ENCODE assay signal across 8 cellular contexts in the genomic region with DNA sequence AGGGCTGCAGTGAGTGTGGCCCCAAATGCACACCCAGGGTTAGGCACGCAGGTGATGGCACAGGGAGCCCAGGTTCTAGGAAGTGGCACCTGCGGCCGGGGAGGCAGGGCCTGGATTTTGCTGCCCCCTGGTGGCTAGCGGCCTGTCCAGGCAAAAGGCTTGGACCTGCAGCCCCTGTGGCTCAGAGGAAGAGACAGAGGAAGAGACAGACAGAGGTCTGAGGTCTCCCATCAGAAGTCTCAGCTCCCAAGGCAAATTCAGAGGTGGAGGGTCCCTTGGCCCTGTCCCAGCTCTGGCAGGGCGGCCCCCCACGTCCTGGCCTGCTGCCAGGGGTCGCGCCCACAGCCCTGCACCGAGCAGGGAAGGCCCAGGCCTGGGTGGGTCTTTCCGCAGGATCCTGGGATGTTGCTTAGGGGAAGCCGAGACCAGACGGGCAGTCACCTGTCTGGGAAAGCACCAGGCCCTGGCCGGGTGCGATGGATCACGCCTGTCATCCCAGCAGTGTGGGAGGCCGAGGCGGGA. TPM values are rescaled to one million over a fixed set of nuclear protein-coding genes. Genes with fewer than 3 reads are reported as not detected.
DNase-seq lines count a peak whose midpoint lies in the region; ATAC-seq, FAIRE-seq and TF ChIP-seq lines count a peak whose summit lies in the region.

No MANE protein-coding gene starts in this region.

- peak overlapping the region; percentile 41 to 65 for H3K9ac ChIP-seq in kidney (ENCODE audit: low read length in 2 of 2)

- DNase-seq in D721Med (ENCODE audit: insufficient read length, low spot score) (peak; percentile 60), GOT3 (lab: John Stamatoyannopoulos, UW) (peak; percentile 22), NCI-H2029 treated with DMSO at 0.1 percent for 48 hours (lab: John Stamatoyannopoulos, UW) (peak; percentile 18), kidney (peak; percentile 95)
- peak; percentile 69 for DNase-seq in activated CD4-positive, CD25-positive, alpha-beta regulatory T cell treated with anti-CD3 and anti-CD28 coated beads, Interleukin-2, amount 50 U/mL, for 16 hours (ENCODE audit: low read depth, low spot score)
- DNase-seq in central memory CD4-positive, alpha-beta T cell: peak; percentile 74
- DNase-seq in stimulated activated CD4-positive, alpha-beta T cell treated with anti-CD3 and anti-CD28 coated beads, Interleukin-15, amount 100 ng/mL, for 24 hours: peak; percentile 89

- intact Hi-C loops in kidney (cut with DNase I): loop anchor here (10.0 kb wide), 1 partner anchor 133 kb away; the partner anchor contains the start of gene PEX10

- FAIRE-seq in D721Med (lab: Jason Lieb, UNC): no peak
- no peak for FAIRE-seq in kidney (lab: Jason Lieb, UNC)

- no peak for ATAC-seq in HG02642 (IDR thresholded peaks at IDR 0.05; ENCODE audit: poor library complexity, unreplicated experiment)

- peak overlapping the region; percentile 91 to 99 for H3K27ac ChIP-seq in kidney (ENCODE audit: low read depth in 2 of 2, low read length in 2 of 2)

- peaks cover 18 to 38% of the 10 kb centered on the region in 2 donors for H3K4me1 ChIP-seq in kidney (ENCODE audit: control insufficient read depth in 1 of 2, insufficient read depth in 1 of 2, low read depth in 1 of 2, low read length in 2 of 2)

- TF ChIP-seq CTCF in D721Med (IDR thresholded peaks at IDR 0.05; ENCODE audit: insufficient read depth, missing control alignments) (peak; percentile 92), kidney (IDR thresholded peaks at IDR 0.05; ENCODE audit: borderline replicate concordance, extremely low read depth, insufficient read depth) (peak; percentile 94)

- no peaks in the 10 kb centered on the region for H3K36me3 ChIP-seq in kidney (ENCODE audit: control insufficient read depth in 1 of 2, insufficient read depth in 2 of 2, low read length in 2 of 2)

- H3K9me3 ChIP-seq in kidney (ENCODE audit: control insufficient read depth in 1 of 2, low read length in 2 of 2): no peaks in the 10 kb centered on the region

- H3K4me3 ChIP-seq in kidney (ENCODE audit: low read length in 2 of 2): peak overlapping the region; percentile 50 to 61

RNA-seq across cellular contexts. Expression of gene TNFRSF14, which starts 8.0 kb away (rescaled TPM):
- 95.0 TPM for total RNA-seq in kidney
- 99.1 TPM for polyA plus RNA-seq in kidney (ENCODE audit: insufficient read depth, low read depth, low replicate concordance)

RNA-seq across cellular contexts. Expression of gene HES5, which starts 18.1 kb away (rescaled TPM):
- 0.44 TPM for total RNA-seq in kidney
- polyA plus RNA-seq in kidney (ENCODE audit: insufficient read depth, low read depth, low replicate concordance): not detected

RNA-seq across cellular contexts. Expression of gene PANK4, which starts 21.7 kb away (rescaled TPM):
- 33.7 TPM for total RNA-seq in kidney
- 13.3 TPM for polyA plus RNA-seq in kidney (ENCODE audit: insufficient read depth, low read depth, low replicate concordance)

RNA-seq across cellular contexts. Expression of gene PRXL2B, which starts 38.4 kb away (rescaled TPM):
- total RNA-seq in kidney: 39.5 TPM
- polyA plus RNA-seq in kidney (ENCODE audit: insufficient read depth, low read depth, low replicate concordance): 25.6 TPM

Comparison
In these comparisons a context has a peak if more than half of its experiments do, and no peak if none do; other contexts are left out.
1. DNase-seq: peak in every context shown above with its lines; median percentile 95 in kidney; 89 in stimulated activated CD4-positive, alpha-beta T cell treated with anti-CD3 and anti-CD28 coated beads, Interleukin-15, amount 100 ng/mL, for 24 hours; 74 in central memory CD4-positive, alpha-beta T cell; 69 in activated CD4-positive, CD25-positive, alpha-beta regulatory T cell treated with anti-CD3 and anti-CD28 coated beads, Interleukin-2, amount 50 U/mL, for 16 hours; 60 in D721Med; 22 in GOT3; 18 in NCI-H2029 treated with DMSO at 0.1 percent for 48 hours.